In the genomic region with DNA sequence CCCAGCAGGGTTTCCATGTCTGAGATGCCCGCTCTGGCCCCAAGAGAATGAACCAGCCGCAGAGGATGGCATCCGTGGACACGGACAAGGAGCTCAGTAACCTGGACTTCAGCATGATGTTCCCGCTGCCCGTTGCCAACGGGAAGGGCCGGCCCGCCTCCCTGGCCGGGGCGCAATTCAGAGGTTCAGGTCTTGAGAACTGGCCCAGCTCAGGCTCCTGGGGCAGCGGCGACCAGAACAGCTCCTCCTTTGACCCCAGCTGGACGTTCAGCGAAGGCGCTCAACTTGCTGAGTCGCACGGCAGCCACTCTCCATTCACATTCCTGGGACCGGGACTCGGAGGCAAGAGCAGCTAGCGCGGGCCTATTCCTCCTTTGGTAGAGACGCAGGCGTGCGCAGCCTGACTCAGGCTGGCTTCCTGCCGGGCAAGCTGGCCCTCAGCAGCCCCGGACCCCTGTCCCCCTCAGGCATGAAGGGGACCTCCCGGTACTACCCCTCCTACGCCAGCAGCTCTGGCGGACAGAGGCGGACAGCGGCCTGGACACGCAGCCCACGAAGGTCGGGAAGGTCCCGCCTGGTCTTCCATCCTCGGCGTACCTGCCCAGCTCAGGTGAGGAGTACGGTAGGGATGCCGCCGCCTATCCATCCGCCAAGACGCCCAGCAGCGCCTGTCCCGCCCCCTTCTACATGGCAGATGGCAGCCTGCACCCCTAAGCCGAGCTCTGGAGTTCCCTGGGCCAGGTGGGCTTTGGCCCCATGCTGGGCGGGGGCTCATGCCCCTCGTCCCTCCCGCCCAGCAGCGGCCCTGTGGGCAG, we compare ENCODE assay signal across 20 cellular contexts.
"Had no signal": no experiment of that assay in that cellular context is flagged by ENCODE, and none has a peak within 500 bp of the region (broad histone marks: within the 10 kb centered on the region; RNA-seq: fewer than 3 reads in every experiment).

No MANE protein-coding gene starts in this region.

- ATAC-seq: activated CD4-positive, alpha-beta T cell treated with anti-CD3 and anti-CD28 coated beads for 36 hours; activated CD8-positive, alpha-beta memory T cell treated with anti-CD3 and anti-CD28 coated beads, Interleukin-2, amount 10 ng/mL, durations not matched to agents 7 days and 5 days; foreskin keratinocyte had no signal

- H3K27me3 ChIP-seq: dorsolateral prefrontal cortex, foreskin keratinocyte had no signal

- H3K4me3 Mint-ChIP-seq: activated CD4-positive, alpha-beta T cell treated with anti-CD3 and anti-CD28 coated beads for 36 hours; activated CD8-positive, alpha-beta memory T cell treated with anti-CD3 and anti-CD28 coated beads, Interleukin-2, amount 10 ng/mL, durations not matched to agents 7 days and 5 days; activated T-cell treated with anti-CD3 and anti-CD28 coated beads, Interleukin-2, amount 50 U/mL, for 24 hours; brain; nephron progenitor cell had no signal

- H3K27ac Mint-ChIP-seq: activated CD4-positive, alpha-beta T cell treated with anti-CD3 and anti-CD28 coated beads for 36 hours; activated CD8-positive, alpha-beta memory T cell treated with anti-CD3 and anti-CD28 coated beads, Interleukin-2, amount 10 ng/mL, durations not matched to agents 7 days and 5 days; activated T-cell treated with anti-CD3 and anti-CD28 coated beads, Interleukin-2, amount 50 U/mL, for 24 hours; activated T-helper 2 cell treated with anti-CD3 and anti-CD28 coated beads, Interferon-gamma antibody, Interleukin-2, Interleukin-4, amounts not matched to agents 10 μg/mL and 5 μg/mL and 100 μg/mL, durations not matched to agents 14 hours and 24 hours and 36 hours; brain; nephron progenitor cell; progenitor cell of endocrine pancreas had no signal

- H3K4me1 ChIP-seq: foreskin keratinocyte had no signal

- H3K27ac ChIP-seq: dorsolateral prefrontal cortex, foreskin keratinocyte, thoracic aorta had no signal

- H3K27me3 Mint-ChIP-seq: activated CD4-positive, alpha-beta T cell treated with anti-CD3 and anti-CD28 coated beads for 36 hours; activated CD8-positive, alpha-beta memory T cell treated with anti-CD3 and anti-CD28 coated beads, Interleukin-2, amount 10 ng/mL, durations not matched to agents 7 days and 5 days; activated T-cell treated with anti-CD3 and anti-CD28 coated beads, Interleukin-2, amount 50 U/mL, for 24 hours; brain; progenitor cell of endocrine pancreas had no signal

- H3K4me1 Mint-ChIP-seq: activated CD4-positive, alpha-beta T cell treated with anti-CD3 and anti-CD28 coated beads for 36 hours; activated CD8-positive, alpha-beta memory T cell treated with anti-CD3 and anti-CD28 coated beads, Interleukin-2, amount 10 ng/mL, durations not matched to agents 7 days and 5 days; brain; nephron progenitor cell had no signal

- DNase-seq: activated CD4-positive, alpha-beta T cell treated with anti-CD3 and anti-CD28 coated beads for 36 hours; activated CD4-positive, alpha-beta T cell treated with anti-CD3 and anti-CD28 coated beads, Interleukin-2, amount 50 U/mL, for 48 hours; activated CD8-positive, alpha-beta memory T cell treated with anti-CD3 and anti-CD28 coated beads, Interleukin-2, amount 10 ng/mL, durations not matched to agents 7 days and 5 days; activated naive CD4-positive, alpha-beta T cell treated with Interleukin-2 at 50 U/mL for 16 hours; activated T-cell treated with anti-CD3 and anti-CD28 coated beads, Interleukin-2, amount 50 U/mL, for 24 hours; caudate nucleus; foreskin keratinocyte; glutamatergic neuron; hippocampal formation; mammary epithelial cell; nephron progenitor cell; occipital lobe; small intestine; stimulated activated CD4-positive, alpha-beta T cell treated with anti-CD3 and anti-CD28 coated beads, Interleukin-4, amount 100 ng/mL, for 1 hour; T-helper 2 cell had no signal

- H3K4me3 ChIP-seq: dorsolateral prefrontal cortex, thoracic aorta had no signal
